25 cellular contexts compared by ENCODE assay signal in the genomic region with DNA sequence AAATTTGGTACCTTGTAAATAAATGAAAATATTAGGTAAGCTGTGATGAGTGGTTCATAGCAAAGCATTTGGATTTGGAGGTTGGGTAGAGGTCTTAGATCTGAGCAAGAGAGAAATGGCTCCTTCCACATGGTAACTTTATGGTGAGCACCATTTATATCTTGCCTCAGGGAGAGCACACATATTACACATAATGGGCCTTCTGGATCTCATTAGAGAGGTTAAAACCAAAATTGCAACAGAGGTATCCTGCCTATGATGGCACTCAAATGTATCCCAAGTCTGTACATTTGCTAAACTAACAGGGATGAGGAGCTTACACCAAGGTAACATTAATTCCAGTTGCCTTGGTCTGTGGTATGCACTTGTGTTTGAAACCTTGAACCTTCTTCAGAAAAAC.
"Had no signal": no experiment of that assay in that cellular context is flagged by ENCODE, and none has a peak within 500 bp of the region (broad histone marks: within the 10 kb centered on the region; RNA-seq: fewer than 3 reads in every experiment).

No MANE protein-coding gene starts in this region.

- H3K4me1 ChIP-seq: SJSA1 had no signal

- ATAC-seq: K562 had no signal

- FAIRE-seq: HTR-8/SVneo, K562 had no signal

- H3K9me3 ChIP-seq: SJSA1 had no signal

- DNase-seq: Kasumi-1, MV-4-11, NCI-H1048, NCI-H1105, NCI-H1417, NCI-H1436 treated with DMSO at 0.1 percent for 48 hours, NCI-H1694, NCI-H187 treated with DMSO at 0.1 percent for 48 hours, NCI-H2029 treated with DMSO at 0.1 percent for 48 hours, NCI-H2171 treated with DMSO at 0.1 percent for 48 hours, NCI-H345, NCI-H510A, NCI-H524 treated with DMSO at 0.1 percent for 48 hours, NCI-H69, NCI-H774, Right ventricle myocardium superior, RPMI8226, SIG-M5 had no signal

- H3K4me3 ChIP-seq: K562, SJSA1, SK-N-MC had no signal

- H3K36me3 ChIP-seq: SJSA1 had no signal

- H3K27me3 Mint-ChIP-seq: IgD-negative memory B cell had no signal

- H3K27ac Mint-ChIP-seq: IgD-negative memory B cell had no signal

- H3K27ac ChIP-seq: HL-60, KMS-11, SJSA1, SK-N-MC had no signal

- H3K27me3 ChIP-seq: SJSA1 had no signal

- H3K4me3 Mint-ChIP-seq: IgD-negative memory B cell had no signal

- H3K4me2 ChIP-seq: KMS-11 had no signal

- H3K9ac ChIP-seq: KMS-11 had no signal
